ENCODE assay signal across 25 cellular contexts in genomic region chr1:156530006-156530405, GRCh38. TPM values are rescaled to one million over a fixed set of nuclear protein-coding genes. Genes with fewer than 3 reads are reported as not detected.
DNase-seq lines count a peak whose midpoint lies in the region; ATAC-seq and TF ChIP-seq lines count a peak whose summit lies in the region.
"Had no signal": no experiment of that assay in that cellular context is flagged by ENCODE, and none has a peak within 500 bp of the region (broad histone marks: within the 10 kb centered on the region; RNA-seq: fewer than 3 reads in every experiment).

No MANE protein-coding gene starts in this region.

- H3K4me3 Mint-ChIP-seq in chondrocyte (ENCODE audit: unreplicated experiment): no peak overlapping the region
- H3K4me3 Mint-ChIP-seq: CD14-positive monocyte; CD4-positive, alpha-beta memory T cell; CD4-positive, CD25-positive, alpha-beta regulatory T cell; CD8-positive, alpha-beta memory T cell had no signal

- H3K9me3 Mint-ChIP-seq in chondrocyte (ENCODE audit: low read depth): no peaks in the 10 kb centered on the region
- H3K9me3 Mint-ChIP-seq: CD14-positive monocyte; CD4-positive, alpha-beta memory T cell; CD4-positive, CD25-positive, alpha-beta regulatory T cell; CD8-positive, alpha-beta memory T cell had no signal

- intact Hi-C loops in posterior vena cava (cut with DNase I): no loop called here

- H3K4me1 Mint-ChIP-seq in chondrocyte (ENCODE audit: low read depth): peaks cover 2% of the 10 kb centered on the region

- ATAC-seq in HG03095 (IDR thresholded peaks at IDR 0.05; ENCODE audit: unreplicated experiment) (no peak), HG03565 (IDR thresholded peaks at IDR 0.05; ENCODE audit: unreplicated experiment) (no peak), GM21447 (IDR thresholded peaks at IDR 0.05; ENCODE audit: unreplicated experiment) (no peak)
- ATAC-seq: GM12878 had no signal

- peaks cover 1% of the 10 kb centered on the region for H3K36me3 Mint-ChIP-seq in chondrocyte (ENCODE audit: low read depth)
- H3K36me3 Mint-ChIP-seq: CD4-positive, alpha-beta memory T cell; CD4-positive, CD25-positive, alpha-beta regulatory T cell; CD8-positive, alpha-beta memory T cell had no signal

- no peaks in the 10 kb centered on the region for H3K27me3 Mint-ChIP-seq in chondrocyte (ENCODE audit: low read depth)
- H3K27me3 Mint-ChIP-seq: CD4-positive, alpha-beta memory T cell; CD4-positive, CD25-positive, alpha-beta regulatory T cell; CD8-positive, alpha-beta memory T cell had no signal

- DNase-seq in chondrocyte (ENCODE audit: low spot score) (peak; percentile 63), posterior vena cava (ENCODE audit: low spot score) (peak; percentile 78)
- DNase-seq: 8988T; ACHN; BE2C; C1 segment of cervical spinal cord; CD4-positive, alpha-beta memory T cell; CD4-positive, CD25-positive, alpha-beta regulatory T cell; CD8-positive, alpha-beta memory T cell; COR-L47; DMS 273 treated with DMSO at 0.1 percent for 48 hours; DMS153; DMS53; DMS79; DND-41; EL; GDM1 had no signal

- TF ChIP-seq CTCF in chondrocyte (IDR thresholded peaks at IDR 0.05): no peak

- no peak overlapping the region for H3K27ac Mint-ChIP-seq in chondrocyte (ENCODE audit: unreplicated experiment)
- H3K27ac Mint-ChIP-seq: CD4-positive, alpha-beta memory T cell had no signal

RNA-seq across cellular contexts. Expression of gene MEF2D, which starts 29.4 kb away (rescaled TPM):
- total RNA-seq in chondrocyte (42.3 to 64.7 TPM (median 62.0 TPM) in 3 replicates), posterior vena cava (100 to 1,000 TPM in 1 of 2 donors, 10 to 100 TPM in 1; 77.5 to 102 TPM)

RNA-seq across cellular contexts. Expression of gene IQGAP3, which starts 42.4 kb away (rescaled TPM):
- 6.8 to 10.8 TPM (median 9.8 TPM) in 3 replicates for total RNA-seq in chondrocyte
- under 1 TPM; 0.43 to 0.79 TPM for total RNA-seq in posterior vena cava
- total RNA-seq: CD4-positive, alpha-beta memory T cell had no signal

RNA-seq across cellular contexts. Expression of gene TTC24, which starts 49.5 kb away (rescaled TPM):
- total RNA-seq in chondrocyte (not detected in 3 replicates), posterior vena cava (not detected)
- total RNA-seq: A673, Daoy, G401 had no signal
